Comparison of ENCODE assay signal across 32 cellular contexts in genomic region chr3:70779296-70779695, GRCh38.
"Had no signal": no experiment of that assay in that cellular context is flagged by ENCODE, and none has a peak within 500 bp of the region (broad histone marks: within the 10 kb centered on the region; RNA-seq: fewer than 3 reads in every experiment).

No MANE protein-coding gene starts in this region.

- H3K4me2 ChIP-seq: smooth muscle cell had no signal

- H3K27ac ChIP-seq: neutrophil, pancreas, prostate gland, right lobe of liver, sigmoid colon, skin epidermis, spleen, suprapubic skin, testis, tibial nerve, upper lobe of left lung, vagina had no signal

- H3K9me3 Mint-ChIP-seq: nephron progenitor cell; stimulated activated memory B cell treated with anti-CD40 and anti-IgM and Interleukin-4, amounts not matched to agents 10 μg/mL and 1 μg/mL and 100 μg/mL, for 72 hours had no signal

- H3K36me3 ChIP-seq: neutrophil, pancreas, prostate gland, right lobe of liver, sigmoid colon, spleen, suprapubic skin, tibial nerve, upper lobe of left lung, vagina had no signal

- DNase-seq: naive thymus-derived CD8-positive, alpha-beta T cell; nephron progenitor cell; nucleus accumbens; pancreas; retina; right cardiac atrium; right lobe of liver; sigmoid colon; spleen; stimulated activated CD4-positive, alpha-beta T cell treated with anti-CD3 and anti-CD28 coated beads, Interleukin-12 subunit alpha, Interleukin-12 subunit beta, amount 100 ng/mL, for 4 hours; stimulated activated CD4-positive, alpha-beta T cell treated with anti-CD3 and anti-CD28 coated beads, Interleukin-1b, Interleukin-23, amount 100 ng/mL, for 48 hours; stimulated activated CD4-positive, alpha-beta T cell treated with anti-CD3 and anti-CD28 coated beads, Interleukin-4, amount 100 ng/mL, for 1 hour; stimulated activated CD4-positive, alpha-beta T cell treated with anti-CD3 and anti-CD28 coated beads, Interleukin-4, amount 100 ng/mL, for 4 hours; stimulated activated CD8-positive, alpha-beta memory T cell treated with anti-CD3 and anti-CD28 coated beads, Interleukin-4, amount 100 ng/mL, for 48 hours; stimulated activated naive CD4-positive, alpha-beta T cell; stimulated activated naive CD8-positive, alpha-beta T cell treated with anti-CD3 and anti-CD28 coated beads, Interleukin-15, amount 100 ng/mL, for 72 hours; stimulated activated naive CD8-positive, alpha-beta T cell treated with anti-CD3 and anti-CD28 coated beads, Interleukin-15, Interleukin-2, amounts not matched to agents 100 U/mL and 50 U/mL, for 24 hours; substantia nigra; testis; trophoblast cell; upper lobe of left lung had no signal

- ATAC-seq: naive thymus-derived CD8-positive, alpha-beta T cell; natural killer cell treated with Interleukin-12 subunit alpha and Interleukin-12 subunit beta and Interleukin-15 and Interleukin-18, amount 100 ng/mL, for 72 hours; pancreas; right cardiac atrium; right lobe of liver; stimulated activated memory B cell treated with anti-CD40 and anti-IgM and Interleukin-4, amounts not matched to agents 10 μg/mL and 1 μg/mL and 100 μg/mL, for 72 hours; stimulated activated naive CD8-positive, alpha-beta T cell treated with anti-CD3 and anti-CD28 coated beads, Interleukin-15, amount 100 ng/mL, for 72 hours; stimulated activated naive CD8-positive, alpha-beta T cell treated with anti-CD3 and anti-CD28 coated beads, Interleukin-15, Interleukin-2, amounts not matched to agents 100 U/mL and 50 U/mL, for 24 hours had no signal

- H3K4me3 Mint-ChIP-seq: naive thymus-derived CD8-positive, alpha-beta T cell; natural killer cell treated with Interleukin-12 subunit alpha and Interleukin-12 subunit beta and Interleukin-15 and Interleukin-18, amount 100 ng/mL, for 72 hours; nephron progenitor cell; neural crest cell; stimulated activated memory B cell treated with anti-CD40 and anti-IgM and Interleukin-4, amounts not matched to agents 10 μg/mL and 1 μg/mL and 100 μg/mL, for 72 hours; stimulated activated naive CD8-positive, alpha-beta T cell treated with anti-CD3 and anti-CD28 coated beads, Interleukin-15, amount 100 ng/mL, for 72 hours had no signal

- H3K4me1 Mint-ChIP-seq: naive thymus-derived CD8-positive, alpha-beta T cell; nephron progenitor cell; neural crest cell; stimulated activated memory B cell treated with anti-CD40 and anti-IgM and Interleukin-4, amounts not matched to agents 10 μg/mL and 1 μg/mL and 100 μg/mL, for 72 hours; stimulated activated naive CD8-positive, alpha-beta T cell treated with anti-CD3 and anti-CD28 coated beads, Interleukin-15, amount 100 ng/mL, for 72 hours had no signal

- H3K27me3 Mint-ChIP-seq: stimulated activated naive CD8-positive, alpha-beta T cell treated with anti-CD3 and anti-CD28 coated beads, Interleukin-15, amount 100 ng/mL, for 72 hours had no signal

- H3K4me1 ChIP-seq: pancreas, prostate gland, right lobe of liver, sigmoid colon, spleen, suprapubic skin, tibial nerve, upper lobe of left lung, vagina had no signal

- H3K27me3 ChIP-seq: neutrophil, pancreas, right lobe of liver, sigmoid colon, spleen, suprapubic skin, testis, tibial nerve, upper lobe of left lung, vagina had no signal

- H3K9me3 ChIP-seq: neutrophil, pancreas, prostate gland, right lobe of liver, sigmoid colon, suprapubic skin, testis, tibial nerve, upper lobe of left lung, vagina had no signal

- H3K4me3 ChIP-seq: pancreas, prostate gland, right lobe of liver, sigmoid colon, skin epidermis, smooth muscle cell, spleen, suprapubic skin, testis, tibial nerve, upper lobe of left lung, vagina had no signal

- H3K27ac Mint-ChIP-seq: naive thymus-derived CD8-positive, alpha-beta T cell; natural killer cell treated with Interleukin-12 subunit alpha and Interleukin-12 subunit beta and Interleukin-15 and Interleukin-18, amount 100 ng/mL, for 72 hours; nephron progenitor cell; stimulated activated memory B cell treated with anti-CD40 and anti-IgM and Interleukin-4, amounts not matched to agents 10 μg/mL and 1 μg/mL and 100 μg/mL, for 72 hours; stimulated activated naive CD8-positive, alpha-beta T cell treated with anti-CD3 and anti-CD28 coated beads, Interleukin-15, amount 100 ng/mL, for 72 hours had no signal

- H3K36me3 Mint-ChIP-seq: natural killer cell treated with Interleukin-12 subunit alpha and Interleukin-12 subunit beta and Interleukin-15 and Interleukin-18, amount 100 ng/mL, for 72 hours; stimulated activated memory B cell treated with anti-CD40 and anti-IgM and Interleukin-4, amounts not matched to agents 10 μg/mL and 1 μg/mL and 100 μg/mL, for 72 hours had no signal

- FAIRE-seq: pancreas, urothelium cell line had no signal
